ENCODE assay signal across 1 cellular context in the genomic region with DNA sequence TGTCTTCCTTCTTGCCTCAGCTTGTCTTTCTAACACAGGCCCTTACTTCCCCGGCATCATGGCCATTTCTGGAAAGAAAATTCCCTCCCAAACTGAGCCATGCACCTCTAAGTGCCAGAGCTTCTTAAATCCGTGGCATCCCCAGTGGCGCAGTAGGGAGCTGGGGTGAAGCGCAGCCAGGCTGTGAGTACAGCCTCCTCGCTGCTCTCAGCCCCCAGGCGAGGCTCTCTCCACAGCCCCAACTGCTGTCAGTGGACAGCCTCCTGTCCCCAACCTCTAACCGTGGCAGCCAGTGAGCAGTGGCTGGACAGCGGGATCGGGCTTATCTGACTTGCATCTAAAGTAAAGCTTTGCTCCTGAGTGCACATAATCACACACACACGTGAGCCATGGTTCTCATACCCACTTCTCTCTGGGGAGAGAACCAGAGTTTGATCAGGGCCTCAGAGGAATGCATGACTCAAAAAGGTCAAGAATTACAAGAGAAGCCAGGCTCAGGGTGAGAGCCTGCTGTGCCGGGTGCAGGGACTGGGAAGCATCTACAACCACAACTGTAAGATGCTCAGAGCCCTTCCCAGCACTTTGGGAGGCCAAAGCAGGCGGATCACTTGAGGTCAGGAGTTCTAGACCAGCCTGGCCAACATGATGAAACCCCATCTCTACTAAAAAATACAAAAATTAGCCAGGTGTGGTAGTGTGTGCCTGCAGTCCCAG.
TF ChIP-seq lines count a peak whose summit lies in the region.

No MANE protein-coding gene starts in this region.

TF ChIP-seq in HepG2, 621 proteins besides CTCF, POLR2A, EP300 and RAD21 (continued from another document and continues in another):
- TF ChIP-seq HNRNPLL (IDR thresholded peaks at IDR 0.05; ENCODE audit: low read depth, low read length, poor library complexity, severe bottlenecking), result no peak
- TF ChIP-seq BCL6 (CRISPR knock-in tag; IDR thresholded peaks at IDR 0.05), result peak; percentile 80
- TF ChIP-seq SSRP1 (CRISPR knock-in tag; IDR thresholded peaks at IDR 0.05), result no peak; the same call in 1 of the 2 replicates
- TF ChIP-seq, protein P1, sequence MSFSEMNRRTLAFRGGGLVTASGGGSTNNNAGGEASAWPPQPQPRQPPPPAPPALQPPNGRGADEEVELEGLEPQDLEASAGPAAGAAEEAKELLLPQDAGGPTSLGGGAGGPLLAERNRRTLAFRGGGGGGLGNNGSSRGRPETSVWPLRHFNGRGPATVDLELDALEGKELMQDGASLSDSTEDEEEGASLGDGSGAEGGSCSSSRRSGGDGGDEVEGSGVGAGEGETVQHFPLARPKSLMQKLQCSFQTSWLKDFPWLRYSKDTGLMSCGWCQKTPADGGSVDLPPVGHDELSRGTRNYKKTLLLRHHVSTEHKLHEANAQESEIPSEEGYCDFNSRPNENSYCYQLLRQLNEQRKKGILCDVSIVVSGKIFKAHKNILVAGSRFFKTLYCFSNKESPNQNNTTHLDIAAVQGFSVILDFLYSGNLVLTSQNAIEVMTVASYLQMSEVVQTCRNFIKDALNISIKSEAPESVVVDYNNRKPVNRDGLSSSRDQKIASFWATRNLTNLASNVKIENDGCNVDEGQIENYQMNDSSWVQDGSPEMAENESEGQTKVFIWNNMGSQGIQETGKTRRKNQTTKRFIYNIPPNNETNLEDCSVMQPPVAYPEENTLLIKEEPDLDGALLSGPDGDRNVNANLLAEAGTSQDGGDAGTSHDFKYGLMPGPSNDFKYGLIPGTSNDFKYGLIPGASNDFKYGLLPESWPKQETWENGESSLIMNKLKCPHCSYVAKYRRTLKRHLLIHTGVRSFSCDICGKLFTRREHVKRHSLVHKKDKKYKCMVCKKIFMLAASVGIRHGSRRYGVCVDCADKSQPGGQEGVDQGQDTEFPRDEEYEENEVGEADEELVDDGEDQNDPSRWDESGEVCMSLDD (CRISPR knock-in tag; IDR thresholded peaks at IDR 0.05; ENCODE audit: borderline replicate concordance), result no peak
- TF ChIP-seq, protein P2, sequence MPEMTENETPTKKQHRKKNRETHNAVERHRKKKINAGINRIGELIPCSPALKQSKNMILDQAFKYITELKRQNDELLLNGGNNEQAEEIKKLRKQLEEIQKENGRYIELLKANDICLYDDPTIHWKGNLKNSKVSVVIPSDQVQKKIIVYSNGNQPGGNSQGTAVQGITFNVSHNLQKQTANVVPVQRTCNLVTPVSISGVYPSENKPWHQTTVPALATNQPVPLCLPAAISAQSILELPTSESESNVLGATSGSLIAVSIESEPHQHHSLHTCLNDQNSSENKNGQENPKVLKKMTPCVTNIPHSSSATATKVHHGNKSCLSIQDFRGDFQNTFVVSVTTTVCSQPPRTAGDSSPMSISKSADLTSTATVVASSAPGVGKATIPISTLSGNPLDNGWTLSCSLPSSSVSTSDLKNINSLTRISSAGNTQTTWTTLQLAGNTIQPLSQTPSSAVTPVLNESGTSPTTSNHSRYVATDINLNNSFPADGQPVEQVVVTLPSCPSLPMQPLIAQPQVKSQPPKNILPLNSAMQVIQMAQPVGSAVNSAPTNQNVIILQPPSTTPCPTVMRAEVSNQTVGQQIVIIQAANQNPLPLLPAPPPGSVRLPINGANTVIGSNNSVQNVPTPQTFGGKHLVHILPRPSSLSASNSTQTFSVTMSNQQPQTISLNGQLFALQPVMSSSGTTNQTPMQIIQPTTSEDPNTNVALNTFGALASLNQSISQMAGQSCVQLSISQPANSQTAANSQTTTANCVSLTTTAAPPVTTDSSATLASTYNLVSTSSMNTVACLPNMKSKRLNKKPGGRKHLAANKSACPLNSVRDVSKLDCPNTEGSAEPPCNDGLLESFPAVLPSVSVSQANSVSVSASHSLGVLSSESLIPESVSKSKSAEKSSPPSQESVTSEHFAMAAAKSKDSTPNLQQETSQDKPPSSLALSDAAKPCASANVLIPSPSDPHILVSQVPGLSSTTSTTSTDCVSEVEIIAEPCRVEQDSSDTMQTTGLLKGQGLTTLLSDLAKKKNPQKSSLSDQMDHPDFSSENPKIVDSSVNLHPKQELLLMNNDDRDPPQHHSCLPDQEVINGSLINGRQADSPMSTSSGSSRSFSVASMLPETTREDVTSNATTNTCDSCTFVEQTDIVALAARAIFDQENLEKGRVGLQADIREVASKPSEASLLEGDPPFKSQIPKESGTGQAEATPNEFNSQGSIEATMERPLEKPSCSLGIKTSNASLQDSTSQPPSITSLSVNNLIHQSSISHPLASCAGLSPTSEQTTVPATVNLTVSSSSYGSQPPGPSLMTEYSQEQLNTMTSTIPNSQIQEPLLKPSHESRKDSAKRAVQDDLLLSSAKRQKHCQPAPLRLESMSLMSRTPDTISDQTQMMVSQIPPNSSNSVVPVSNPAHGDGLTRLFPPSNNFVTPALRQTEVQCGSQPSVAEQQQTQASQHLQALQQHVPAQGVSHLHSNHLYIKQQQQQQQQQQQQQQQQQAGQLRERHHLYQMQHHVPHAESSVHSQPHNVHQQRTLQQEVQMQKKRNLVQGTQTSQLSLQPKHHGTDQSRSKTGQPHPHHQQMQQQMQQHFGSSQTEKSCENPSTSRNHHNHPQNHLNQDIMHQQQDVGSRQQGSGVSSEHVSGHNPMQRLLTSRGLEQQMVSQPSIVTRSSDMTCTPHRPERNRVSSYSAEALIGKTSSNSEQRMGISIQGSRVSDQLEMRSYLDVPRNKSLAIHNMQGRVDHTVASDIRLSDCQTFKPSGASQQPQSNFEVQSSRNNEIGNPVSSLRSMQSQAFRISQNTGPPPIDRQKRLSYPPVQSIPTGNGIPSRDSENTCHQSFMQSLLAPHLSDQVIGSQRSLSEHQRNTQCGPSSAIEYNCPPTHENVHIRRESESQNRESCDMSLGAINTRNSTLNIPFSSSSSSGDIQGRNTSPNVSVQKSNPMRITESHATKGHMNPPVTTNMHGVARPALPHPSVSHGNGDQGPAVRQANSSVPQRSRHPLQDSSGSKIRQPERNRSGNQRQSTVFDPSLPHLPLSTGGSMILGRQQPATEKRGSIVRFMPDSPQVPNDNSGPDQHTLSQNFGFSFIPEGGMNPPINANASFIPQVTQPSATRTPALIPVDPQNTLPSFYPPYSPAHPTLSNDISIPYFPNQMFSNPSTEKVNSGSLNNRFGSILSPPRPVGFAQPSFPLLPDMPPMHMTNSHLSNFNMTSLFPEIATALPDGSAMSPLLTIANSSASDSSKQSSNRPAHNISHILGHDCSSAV (CRISPR knock-in tag; IDR thresholded peaks at IDR 0.05; ENCODE audit: borderline replicate concordance), result no peak
- TF ChIP-seq ZNF235 (CRISPR knock-in tag; IDR thresholded peaks at IDR 0.05; ENCODE audit: borderline replicate concordance), result no peak
- no peak for TF ChIP-seq ATF1 (CRISPR knock-in tag; IDR thresholded peaks at IDR 0.05)
- no peak for TF ChIP-seq SRSF4 (IDR thresholded peaks at IDR 0.05; ENCODE audit: low read depth, low read length, poor library complexity, severe bottlenecking)
- TF ChIP-seq, protein P3, sequence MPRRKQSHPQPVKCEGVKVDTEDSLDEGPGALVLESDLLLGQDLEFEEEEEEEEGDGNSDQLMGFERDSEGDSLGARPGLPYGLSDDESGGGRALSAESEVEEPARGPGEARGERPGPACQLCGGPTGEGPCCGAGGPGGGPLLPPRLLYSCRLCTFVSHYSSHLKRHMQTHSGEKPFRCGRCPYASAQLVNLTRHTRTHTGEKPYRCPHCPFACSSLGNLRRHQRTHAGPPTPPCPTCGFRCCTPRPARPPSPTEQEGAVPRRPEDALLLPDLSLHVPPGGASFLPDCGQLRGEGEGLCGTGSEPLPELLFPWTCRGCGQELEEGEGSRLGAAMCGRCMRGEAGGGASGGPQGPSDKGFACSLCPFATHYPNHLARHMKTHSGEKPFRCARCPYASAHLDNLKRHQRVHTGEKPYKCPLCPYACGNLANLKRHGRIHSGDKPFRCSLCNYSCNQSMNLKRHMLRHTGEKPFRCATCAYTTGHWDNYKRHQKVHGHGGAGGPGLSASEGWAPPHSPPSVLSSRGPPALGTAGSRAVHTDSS (CRISPR knock-in tag; conservative IDR thresholded peaks at IDR 0.05), result no peak
- TF ChIP-seq ZNF589 (CRISPR knock-in tag; conservative IDR thresholded peaks at IDR 0.05), result no peak
- no peak; the same call in 1 of the 2 replicates for TF ChIP-seq ZMYM2 (CRISPR knock-in tag; IDR thresholded peaks at IDR 0.05)
- peak; percentile 96 for TF ChIP-seq FOSL2 (CRISPR knock-in tag; IDR thresholded peaks at IDR 0.05)
- TF ChIP-seq ARNT2 (CRISPR knock-in tag; IDR thresholded peaks at IDR 0.05; ENCODE audit: low read depth), result peak; percentile 72; the same call in 1 of the 2 replicates
- no peak for TF ChIP-seq NKX3-1 (CRISPR knock-in tag; IDR thresholded peaks at IDR 0.05)
- TF ChIP-seq ZBTB42 (CRISPR knock-in tag; IDR thresholded peaks at IDR 0.05), result no peak
- no peak for TF ChIP-seq GPN1 (CRISPR knock-in tag; IDR thresholded peaks at IDR 0.05; ENCODE audit: borderline replicate concordance)
- no peak for TF ChIP-seq PHB2 (IDR thresholded peaks at IDR 0.05; ENCODE audit: partially characterized antibody)
- no peak for TF ChIP-seq MLXIP (CRISPR knock-in tag; IDR thresholded peaks at IDR 0.05; ENCODE audit: borderline replicate concordance)
- TF ChIP-seq ELF4 (CRISPR knock-in tag; IDR thresholded peaks at IDR 0.05; ENCODE audit: borderline replicate concordance), result no peak
- 0 out of 2 replicates have a peak, but pooled peaks have one; percentile 21 for TF ChIP-seq ZNF24 (IDR thresholded peaks at IDR 0.05)
- TF ChIP-seq SAP130 (CRISPR knock-in tag; IDR thresholded peaks at IDR 0.05; ENCODE audit: low read depth), result peak; percentile 89
- TF ChIP-seq ZNF530 (CRISPR knock-in tag; IDR thresholded peaks at IDR 0.05; ENCODE audit: low read depth), result no peak
- TF ChIP-seq, protein P4, sequence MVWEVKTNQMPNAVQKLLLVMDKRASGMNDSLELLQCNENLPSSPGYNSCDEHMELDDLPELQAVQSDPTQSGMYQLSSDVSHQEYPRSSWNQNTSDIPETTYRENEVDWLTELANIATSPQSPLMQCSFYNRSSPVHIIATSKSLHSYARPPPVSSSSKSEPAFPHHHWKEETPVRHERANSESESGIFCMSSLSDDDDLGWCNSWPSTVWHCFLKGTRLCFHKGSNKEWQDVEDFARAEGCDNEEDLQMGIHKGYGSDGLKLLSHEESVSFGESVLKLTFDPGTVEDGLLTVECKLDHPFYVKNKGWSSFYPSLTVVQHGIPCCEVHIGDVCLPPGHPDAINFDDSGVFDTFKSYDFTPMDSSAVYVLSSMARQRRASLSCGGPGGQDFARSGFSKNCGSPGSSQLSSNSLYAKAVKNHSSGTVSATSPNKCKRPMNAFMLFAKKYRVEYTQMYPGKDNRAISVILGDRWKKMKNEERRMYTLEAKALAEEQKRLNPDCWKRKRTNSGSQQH (CRISPR knock-in tag; IDR thresholded peaks at IDR 0.05; ENCODE audit: low read depth), result peak; percentile 60; the same call in 1 of the 2 replicates
- no peak for TF ChIP-seq SP140L (CRISPR knock-in tag; IDR thresholded peaks at IDR 0.05; ENCODE audit: borderline replicate concordance)
- no peak for TF ChIP-seq E2F1 (CRISPR knock-in tag; IDR thresholded peaks at IDR 0.05)
- TF ChIP-seq, protein P5, sequence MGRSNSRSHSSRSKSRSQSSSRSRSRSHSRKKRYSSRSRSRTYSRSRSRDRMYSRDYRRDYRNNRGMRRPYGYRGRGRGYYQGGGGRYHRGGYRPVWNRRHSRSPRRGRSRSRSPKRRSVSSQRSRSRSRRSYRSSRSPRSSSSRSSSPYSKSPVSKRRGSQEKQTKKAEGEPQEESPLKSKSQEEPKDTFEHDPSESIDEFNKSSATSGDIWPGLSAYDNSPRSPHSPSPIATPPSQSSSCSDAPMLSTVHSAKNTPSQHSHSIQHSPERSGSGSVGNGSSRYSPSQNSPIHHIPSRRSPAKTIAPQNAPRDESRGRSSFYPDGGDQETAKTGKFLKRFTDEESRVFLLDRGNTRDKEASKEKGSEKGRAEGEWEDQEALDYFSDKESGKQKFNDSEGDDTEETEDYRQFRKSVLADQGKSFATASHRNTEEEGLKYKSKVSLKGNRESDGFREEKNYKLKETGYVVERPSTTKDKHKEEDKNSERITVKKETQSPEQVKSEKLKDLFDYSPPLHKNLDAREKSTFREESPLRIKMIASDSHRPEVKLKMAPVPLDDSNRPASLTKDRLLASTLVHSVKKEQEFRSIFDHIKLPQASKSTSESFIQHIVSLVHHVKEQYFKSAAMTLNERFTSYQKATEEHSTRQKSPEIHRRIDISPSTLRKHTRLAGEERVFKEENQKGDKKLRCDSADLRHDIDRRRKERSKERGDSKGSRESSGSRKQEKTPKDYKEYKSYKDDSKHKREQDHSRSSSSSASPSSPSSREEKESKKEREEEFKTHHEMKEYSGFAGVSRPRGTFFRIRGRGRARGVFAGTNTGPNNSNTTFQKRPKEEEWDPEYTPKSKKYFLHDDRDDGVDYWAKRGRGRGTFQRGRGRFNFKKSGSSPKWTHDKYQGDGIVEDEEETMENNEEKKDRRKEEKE (IDR thresholded peaks at IDR 0.05), result no peak
- no peak for TF ChIP-seq NCOA5 (CRISPR knock-in tag; IDR thresholded peaks at IDR 0.05)
